ENCODE assay signal across 1 cellular context in the genomic region with DNA sequence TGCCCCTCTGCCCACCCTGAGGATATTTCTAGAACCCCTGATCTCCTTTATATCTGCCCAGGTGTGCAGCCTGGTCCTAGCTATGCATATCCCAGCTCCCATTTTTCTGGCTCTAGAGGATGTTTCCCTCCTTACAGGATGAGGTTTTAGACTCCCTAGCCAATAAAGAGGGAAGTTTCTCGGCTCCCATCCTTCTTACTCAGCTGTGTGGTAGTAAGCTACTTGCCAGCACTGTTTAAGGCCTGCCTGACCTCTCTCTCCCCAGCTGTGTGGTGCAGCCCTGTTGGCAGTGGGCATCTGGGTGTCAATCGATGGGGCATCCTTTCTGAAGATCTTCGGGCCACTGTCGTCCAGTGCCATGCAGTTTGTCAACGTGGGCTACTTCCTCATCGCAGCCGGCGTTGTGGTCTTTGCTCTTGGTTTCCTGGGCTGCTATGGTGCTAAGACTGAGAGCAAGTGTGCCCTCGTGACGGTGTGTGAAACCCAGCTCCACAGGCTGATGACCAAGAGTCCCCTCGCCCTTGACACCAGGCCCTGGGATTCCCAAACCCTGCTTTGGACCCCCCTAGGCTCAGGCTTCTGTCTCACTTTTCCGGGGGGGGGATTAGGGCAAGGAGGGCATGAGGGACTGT.
TF ChIP-seq lines count a peak whose summit lies in the region.

No MANE protein-coding gene starts in this region.

TF ChIP-seq in SK-N-SH, 30 proteins besides CTCF, POLR2A, EP300 and RAD21 (continued from another document):
- no peak for TF ChIP-seq RCOR1 (IDR thresholded peaks at IDR 0.05; ENCODE audit: low read length)
- no peak for TF ChIP-seq NRF1 (IDR thresholded peaks at IDR 0.05; ENCODE audit: low read depth, low read length)
TF ChIP-seq in SK-N-SH: peak in this region for 0.
